9 cellular contexts compared by ENCODE assay signal in the genomic region with DNA sequence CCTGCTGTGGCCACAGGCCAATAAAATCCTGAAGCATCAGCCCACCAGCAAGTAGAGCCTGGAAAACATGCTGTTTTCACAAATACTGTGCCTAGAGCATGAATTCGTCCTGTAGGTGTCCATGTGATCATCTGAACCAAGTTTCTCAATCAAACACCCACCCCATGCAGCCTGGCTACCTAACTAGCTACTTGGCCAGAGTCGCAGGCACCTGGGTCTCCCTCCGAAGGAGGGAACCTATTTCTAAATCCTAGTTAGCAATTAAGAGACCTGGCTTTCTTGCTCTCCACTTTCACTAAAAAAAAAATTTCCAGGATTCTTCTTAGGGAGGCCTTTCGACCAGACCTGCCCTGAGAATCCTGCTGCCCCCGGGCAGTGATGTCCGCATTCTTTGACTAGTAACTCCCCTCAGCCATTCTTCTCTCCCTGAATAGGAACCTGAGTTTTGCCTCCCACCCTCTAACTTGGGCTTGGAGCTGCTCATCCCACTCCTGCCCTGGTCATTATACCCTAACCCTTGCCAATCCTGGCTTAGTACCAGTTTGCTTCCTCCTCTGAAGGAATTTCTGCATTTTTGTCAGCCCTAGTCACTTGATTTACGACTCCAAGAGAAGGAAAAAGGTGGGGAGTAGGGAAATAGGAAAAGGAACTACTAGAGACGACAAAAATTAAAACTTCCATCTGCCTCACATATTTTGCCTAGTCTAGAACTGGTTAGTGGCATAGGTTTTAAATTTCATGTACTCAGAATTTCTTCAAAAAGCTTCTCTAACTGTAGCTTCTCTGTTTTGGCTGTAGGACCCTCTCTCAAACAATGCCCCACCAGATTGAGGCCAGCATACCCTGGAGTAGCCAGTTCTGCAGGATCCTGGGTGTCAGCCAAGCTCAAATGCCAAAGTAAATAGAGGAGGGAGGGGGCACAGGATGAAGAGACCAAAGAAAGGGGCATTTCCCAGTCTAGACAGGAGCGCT. TPM values are rescaled to one million over a fixed set of nuclear protein-coding genes. Genes with fewer than 3 reads are reported as not detected.
DNase-seq lines count a peak whose midpoint lies in the region; ATAC-seq and TF ChIP-seq lines count a peak whose summit lies in the region.
"Had no signal": no experiment of that assay in that cellular context is flagged by ENCODE, and none has a peak within 500 bp of the region (broad histone marks: within the 10 kb centered on the region; RNA-seq: fewer than 3 reads in every experiment).

No MANE protein-coding gene starts in this region.

- ATAC-seq in activated T-cell treated with anti-CD3 and anti-CD28 coated beads, Interleukin-2, amount 50 U/mL, for 4 hours, result no peak
- no peak for ATAC-seq in activated CD8-positive, alpha-beta T cell treated with anti-CD3 and anti-CD28 coated beads, Interleukin-2, amount 10 ng/mL, durations not matched to agents 7 days and 5 days
- ATAC-seq in left lobe of liver (peak; percentile 92), GM18519 (IDR thresholded peaks at IDR 0.05; ENCODE audit: low FRiP score, unreplicated experiment) (no peak)

- H3K4me3 Mint-ChIP-seq in activated T-cell treated with anti-CD3 and anti-CD28 coated beads, Interleukin-2, amount 50 U/mL, for 4 hours, result peak overlapping the region; percentile 37
- H3K4me3 Mint-ChIP-seq in activated CD8-positive, alpha-beta T cell treated with anti-CD3 and anti-CD28 coated beads, Interleukin-2, amount 10 ng/mL, durations not matched to agents 7 days and 5 days, result no peak overlapping the region
- H3K4me3 Mint-ChIP-seq in type B pancreatic cell, result peak overlapping the region; percentile 15

- H3K4me1 Mint-ChIP-seq in activated T-cell treated with anti-CD3 and anti-CD28 coated beads, Interleukin-2, amount 50 U/mL, for 4 hours (ENCODE audit: low read depth), result peaks cover 33% of the 10 kb centered on the region
- peaks cover 32% of the 10 kb centered on the region for H3K4me1 Mint-ChIP-seq in activated CD8-positive, alpha-beta T cell treated with anti-CD3 and anti-CD28 coated beads, Interleukin-2, amount 10 ng/mL, durations not matched to agents 7 days and 5 days (ENCODE audit: low read depth)
- H3K4me1 Mint-ChIP-seq in type B pancreatic cell (ENCODE audit: unreplicated experiment), result peaks cover 27% of the 10 kb centered on the region

- H3K36me3 Mint-ChIP-seq in activated T-cell treated with anti-CD3 and anti-CD28 coated beads, Interleukin-2, amount 50 U/mL, for 4 hours (ENCODE audit: insufficient read depth), result peaks cover 1% of the 10 kb centered on the region
- H3K36me3 Mint-ChIP-seq in activated CD8-positive, alpha-beta T cell treated with anti-CD3 and anti-CD28 coated beads, Interleukin-2, amount 10 ng/mL, durations not matched to agents 7 days and 5 days (ENCODE audit: low read depth), result peaks cover 2% of the 10 kb centered on the region
- no peaks in the 10 kb centered on the region for H3K36me3 Mint-ChIP-seq in type B pancreatic cell

- POLR2A ChIA-PET in activated CD8-positive, alpha-beta T cell treated with anti-CD3 and anti-CD28 coated beads, Interleukin-2, amount 10 ng/mL, durations not matched to agents 7 days and 5 days (lab: Charles Lee), result interaction anchor here (0.6 to 0.9 kb wide), 3 partner anchors 26 to 68 kb away, joined by 3 to 5 read pairs (median 4); no protein-coding TSS in a partner anchor

- DNase-seq in activated T-cell treated with anti-CD3 and anti-CD28 coated beads, Interleukin-2, amount 50 U/mL, for 4 hours, result no peak
- no peak for DNase-seq in activated T-cell treated with anti-CD3 and anti-CD28 coated beads, Interleukin-2, amount 50 U/mL, for 1 hour
- DNase-seq in activated CD8-positive, alpha-beta T cell treated with anti-CD3 and anti-CD28 coated beads, Interleukin-2, amount 10 ng/mL, durations not matched to agents 7 days and 5 days, result no peak
- DNase-seq in left lobe of liver (ENCODE audit: low spot score) (peak; percentile 61), type B pancreatic cell (ENCODE audit: extremely low spot score, unreplicated experiment) (no peak), NCI-H1930 (lab: John Stamatoyannopoulos, UW) (no peak)
- no peak for DNase-seq in stimulated activated CD4-positive, alpha-beta T cell treated with anti-CD3 and anti-CD28 coated beads, Interleukin-2, amount 100 ng/mL, for 24 hours
- DNase-seq: NCI-H2107 had no signal

- CTCF ChIA-PET in activated CD8-positive, alpha-beta T cell treated with anti-CD3 and anti-CD28 coated beads, Interleukin-2, amount 10 ng/mL, durations not matched to agents 7 days and 5 days (lab: Charles Lee), result interaction anchor here (1.0 to 2.9 kb wide), 3 partner anchors 27 to 71 kb away, joined by 3 to 16 read pairs (median 7); no protein-coding TSS in a partner anchor

- H3K27me3 Mint-ChIP-seq in activated T-cell treated with anti-CD3 and anti-CD28 coated beads, Interleukin-2, amount 50 U/mL, for 4 hours (ENCODE audit: low read depth), result no peaks in the 10 kb centered on the region
- H3K27me3 Mint-ChIP-seq in activated CD8-positive, alpha-beta T cell treated with anti-CD3 and anti-CD28 coated beads, Interleukin-2, amount 10 ng/mL, durations not matched to agents 7 days and 5 days (ENCODE audit: low read depth), result peaks cover 2% of the 10 kb centered on the region
- no peaks in the 10 kb centered on the region for H3K27me3 Mint-ChIP-seq in type B pancreatic cell

- no peak for TF ChIP-seq CTCF in type B pancreatic cell (conservative IDR thresholded peaks at IDR 0.05)

- peak overlapping the region; percentile 8 for H3K27ac Mint-ChIP-seq in activated CD8-positive, alpha-beta T cell treated with anti-CD3 and anti-CD28 coated beads, Interleukin-2, amount 10 ng/mL, durations not matched to agents 7 days and 5 days
- peak overlapping the region; percentile 68 for H3K27ac Mint-ChIP-seq in type B pancreatic cell

- no peaks in the 10 kb centered on the region for H3K9me3 Mint-ChIP-seq in activated T-cell treated with anti-CD3 and anti-CD28 coated beads, Interleukin-2, amount 50 U/mL, for 4 hours
- no peaks in the 10 kb centered on the region for H3K9me3 Mint-ChIP-seq in activated CD8-positive, alpha-beta T cell treated with anti-CD3 and anti-CD28 coated beads, Interleukin-2, amount 10 ng/mL, durations not matched to agents 7 days and 5 days (ENCODE audit: insufficient read depth)
- peaks cover 4% of the 10 kb centered on the region for H3K9me3 Mint-ChIP-seq in type B pancreatic cell

RNA-seq across cellular contexts. Expression of a gene that starts 25.4 kb away (rescaled TPM):
- 10 to 100 TPM; 42.7 to 61.2 (median 61.1) TPM for total RNA-seq in activated T-cell treated with anti-CD3 and anti-CD28 coated beads, Interleukin-2, amount 50 U/mL, for 4 hours
- total RNA-seq in activated CD8-positive, alpha-beta T cell treated with anti-CD3 and anti-CD28 coated beads, Interleukin-2, amount 10 ng/mL, durations not matched to agents 7 days and 5 days, result 10 to 100 TPM; 68.2 to 71.6 TPM
- total RNA-seq in left lobe of liver, result 28.1 TPM
- total RNA-seq in type B pancreatic cell (ENCODE audit: low replicate concordance), result 34.4 and 43.3 TPM in 2 replicates
